Comparison of ENCODE assay signal across 25 cellular contexts in genomic region chr2:54079331-54079730, GRCh38.
"Had no signal": no experiment of that assay in that cellular context is flagged by ENCODE, and none has a peak within 500 bp of the region (broad histone marks: within the 10 kb centered on the region; RNA-seq: fewer than 3 reads in every experiment).

No MANE protein-coding gene starts in this region.

- H3K27ac ChIP-seq: ascending aorta, brain microvascular endothelial cell, lower lobe of right lung, spleen, suprapubic skin, transverse colon, uterus, WERI-Rb-1 had no signal

- H3K9me3 ChIP-seq: ascending aorta, lower lobe of right lung, spleen, suprapubic skin, transverse colon, uterus had no signal

- H3K4me1 ChIP-seq: ascending aorta, spleen, suprapubic skin, transverse colon, uterus had no signal

- FAIRE-seq: colon, endothelial cell of umbilical vein, keratinocyte, TTC549 had no signal

- H3K36me3 ChIP-seq: ascending aorta, brain microvascular endothelial cell, lower lobe of right lung, suprapubic skin, transverse colon, uterus, WERI-Rb-1 had no signal

- H3K4me3 ChIP-seq: ascending aorta, lower lobe of right lung, spleen, suprapubic skin, transverse colon, uterus had no signal

- H3K27me3 ChIP-seq: ascending aorta, brain microvascular endothelial cell, spleen, suprapubic skin, transverse colon, uterus had no signal

- DNase-seq: activated CD4-positive, alpha-beta T cell treated with anti-CD3 and anti-CD28 coated beads for 1 hour; activated CD4-positive, alpha-beta T cell treated with anti-CD3 and anti-CD28 coated beads, Interleukin-2, amount 50 U/mL, for 1 hour; activated gamma-delta T cell treated with Interleukin-2 at 50 U/mL for 16 hours; activated T-cell treated with anti-CD3 and anti-CD28 coated beads, Interleukin-2, amount 50 U/mL, for 1 hour; brain microvascular endothelial cell; central memory CD4-positive, alpha-beta T cell; effector memory CD8-positive, alpha-beta T cell; foreskin melanocyte; lower lobe of right lung; naive thymus-derived CD8-positive, alpha-beta T cell; spleen; stimulated activated CD4-positive, alpha-beta T cell treated with anti-CD3 and anti-CD28 coated beads, Interleukin-4, amount 100 ng/mL, for 4 hours; T-cell; transverse colon; uterus; WERI-Rb-1 had no signal

- ATAC-seq: activated naive CD4-positive, alpha-beta T cell treated with anti-CD3 and anti-CD28 coated beads, Interleukin-2, amount 50 U/mL, for 72 hours; effector memory CD8-positive, alpha-beta T cell; esophagus mucosa; left lobe of liver; lower lobe of right lung; naive thymus-derived CD8-positive, alpha-beta T cell; T-cell had no signal
